Comparison of ENCODE assay signal across 16 cellular contexts in genomic region chr1:209241481-209241880, GRCh38.
"Had no signal": no experiment of that assay in that cellular context is flagged by ENCODE, and none has a peak within 500 bp of the region (broad histone marks: within the 10 kb centered on the region; RNA-seq: fewer than 3 reads in every experiment).

No MANE protein-coding gene starts in this region.

- H3K27ac ChIP-seq: breast epithelium, lower lobe of right lung, neutrophil, right atrium auricular region, tibial nerve had no signal

- ATAC-seq: activated T-cell treated with anti-CD3 and anti-CD28 coated beads, Interleukin-2, amount 50 U/mL, for 4 hours; esophagus mucosa; lower lobe of right lung; naive thymus-derived CD4-positive, alpha-beta T cell; stimulated activated naive B cell treated with anti-CD40 and anti-IgM and Interleukin-4, amounts not matched to agents 10 μg/mL and 1 μg/mL and 100 μg/mL, for 72 hours had no signal

- H3K9me3 Mint-ChIP-seq: activated T-cell treated with anti-CD3 and anti-CD28 coated beads, Interleukin-2, amount 50 U/mL, for 4 hours; stimulated activated naive B cell treated with anti-CD40 and anti-IgM and Interleukin-4, amounts not matched to agents 10 μg/mL and 1 μg/mL and 100 μg/mL, for 72 hours had no signal

- H3K4me1 ChIP-seq: breast epithelium, lower lobe of right lung, right atrium auricular region, tibial nerve had no signal

- H3K4me3 Mint-ChIP-seq: activated naive CD8-positive, alpha-beta T cell; activated T-cell treated with anti-CD3 and anti-CD28 coated beads, Interleukin-2, amount 50 U/mL, for 4 hours; naive thymus-derived CD4-positive, alpha-beta T cell; stimulated activated naive B cell treated with anti-CD40 and anti-IgM and Interleukin-4, amounts not matched to agents 10 μg/mL and 1 μg/mL and 100 μg/mL, for 72 hours had no signal

- H3K4me2 ChIP-seq: smooth muscle cell had no signal

- H3K9me3 ChIP-seq: breast epithelium, lower lobe of right lung, neutrophil, right atrium auricular region, tibial nerve had no signal

- H3K36me3 Mint-ChIP-seq: activated naive CD8-positive, alpha-beta T cell; naive thymus-derived CD4-positive, alpha-beta T cell; stimulated activated naive B cell treated with anti-CD40 and anti-IgM and Interleukin-4, amounts not matched to agents 10 μg/mL and 1 μg/mL and 100 μg/mL, for 72 hours had no signal

- H3K27ac Mint-ChIP-seq: activated naive CD8-positive, alpha-beta T cell; naive thymus-derived CD4-positive, alpha-beta T cell; stimulated activated naive B cell treated with anti-CD40 and anti-IgM and Interleukin-4, amounts not matched to agents 10 μg/mL and 1 μg/mL and 100 μg/mL, for 72 hours had no signal

- H3K4me3 ChIP-seq: breast epithelium, lower lobe of right lung, right atrium auricular region, smooth muscle cell, tibial nerve had no signal

- H3K4me1 Mint-ChIP-seq: naive thymus-derived CD4-positive, alpha-beta T cell; stimulated activated naive B cell treated with anti-CD40 and anti-IgM and Interleukin-4, amounts not matched to agents 10 μg/mL and 1 μg/mL and 100 μg/mL, for 72 hours had no signal

- DNase-seq: activated CD4-positive, alpha-beta T cell treated with anti-CD3 and anti-CD28 coated beads, Interleukin-2, amount 50 U/mL, for 4 hours; activated CD4-positive, CD25-positive, alpha-beta regulatory T cell treated with anti-CD3 and anti-CD28 coated beads, Interleukin-2, amount 50 U/mL, for 72 hours; activated gamma-delta T cell; activated T-cell treated with anti-CD3 and anti-CD28 coated beads, Interleukin-2, amount 50 U/mL, for 4 hours; aorta; hypothalamus; lower lobe of right lung; naive thymus-derived CD4-positive, alpha-beta T cell; stimulated activated naive B cell treated with anti-CD40 and anti-IgM and Interleukin-4, amounts not matched to agents 10 μg/mL and 1 μg/mL and 100 μg/mL, for 72 hours had no signal

- H3K36me3 ChIP-seq: breast epithelium, lower lobe of right lung, neutrophil, right atrium auricular region, tibial nerve had no signal

- H3K27me3 ChIP-seq: breast epithelium, neutrophil, right atrium auricular region had no signal
